ENCODE assay signal across 28 cellular contexts in the genomic region with DNA sequence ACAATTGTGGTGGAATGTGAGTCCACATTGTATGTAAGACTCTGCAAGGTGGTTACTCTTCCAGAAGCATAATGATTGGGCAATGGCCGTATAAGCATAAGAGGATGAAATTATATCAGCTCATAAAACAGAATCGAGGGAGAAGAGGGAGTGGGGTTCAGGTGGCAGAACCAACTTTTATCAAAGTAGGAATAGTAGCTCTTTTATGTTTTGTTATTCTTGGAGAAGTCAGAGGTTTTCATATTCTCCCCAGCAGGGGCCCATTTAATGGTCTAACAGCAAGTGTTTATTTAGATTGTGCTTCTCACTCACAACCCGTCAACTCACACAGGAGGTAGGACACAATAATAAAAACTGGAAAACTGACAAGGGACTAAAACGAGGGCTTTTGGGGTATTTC.
DNase-seq lines count a peak whose midpoint lies in the region; ATAC-seq, FAIRE-seq and TF ChIP-seq lines count a peak whose summit lies in the region.
"Had no signal": no experiment of that assay in that cellular context is flagged by ENCODE, and none has a peak within 500 bp of the region (broad histone marks: within the 10 kb centered on the region; RNA-seq: fewer than 3 reads in every experiment).

No MANE protein-coding gene starts in this region.

- POLR2A ChIA-PET in HEK293T (lab: Yijun Ruan, JAX): no interaction called here

- H3K4me1 Mint-ChIP-seq in GM23338: peaks cover 7% of the 10 kb centered on the region; the same call in 2 of the 3 replicates
- H3K4me1 Mint-ChIP-seq: CD14-positive monocyte; CD4-positive, alpha-beta memory T cell; CD4-positive, CD25-positive, alpha-beta regulatory T cell had no signal

- H3K27me3 Mint-ChIP-seq in GM23338 (ENCODE audit: insufficient read depth, low read depth, poor library complexity): no peaks in the 10 kb centered on the region
- H3K27me3 Mint-ChIP-seq: CD4-positive, alpha-beta memory T cell had no signal

- no peaks in the 10 kb centered on the region for H3K36me3 Mint-ChIP-seq in GM23338 (ENCODE audit: low read depth)
- H3K36me3 Mint-ChIP-seq: CD14-positive monocyte; CD4-positive, alpha-beta memory T cell; CD4-positive, CD25-positive, alpha-beta regulatory T cell had no signal

- CTCF ChIA-PET in HEK293T (lab: Yijun Ruan, JAX): no interaction called here

- H3K9me3 Mint-ChIP-seq in GM23338: peaks cover 6% of the 10 kb centered on the region; the same call in 1 of the 3 replicates

- H3K79me2 ChIP-seq in osteoblast (ENCODE audit: insufficient read depth, low read length) (no peaks in the 10 kb centered on the region), GM23338 (replicated peaks; ENCODE audit: insufficient read depth) (no peaks in the 10 kb centered on the region)

- H4K20me1 ChIP-seq in osteoblast (ENCODE audit: insufficient read depth, low read length) (no peaks in the 10 kb centered on the region), GM23338 (replicated peaks; ENCODE audit: insufficient read depth) (no peaks in the 10 kb centered on the region)
- H4K20me1 ChIP-seq: BLaER1 had no signal

- no peak for ATAC-seq in upper lobe of right lung
- ATAC-seq in GM23338: no peak
- ATAC-seq: GM12878 had no signal

- H3K27ac ChIP-seq in osteoblast (ENCODE audit: low read depth, low read length) (no peak overlapping the region), upper lobe of right lung (no peak overlapping the region), GM23338 (ENCODE audit: low read depth) (no peak overlapping the region)
- H3K27ac ChIP-seq: BLaER1 had no signal

- no peak overlapping the region for H3K4me3 Mint-ChIP-seq in GM23338
- H3K4me3 Mint-ChIP-seq: CD14-positive monocyte; CD4-positive, alpha-beta memory T cell; CD8-positive, alpha-beta memory T cell had no signal

- TF ChIP-seq CTCF in choroid plexus epithelial cell (conservative IDR thresholded peaks at IDR 0.05; ENCODE audit: low read depth, low read length) (no peak), osteoblast (IDR thresholded peaks at IDR 0.05; ENCODE audit: extremely low read depth, low read depth, low read length) (no peak), upper lobe of right lung (IDR thresholded peaks at IDR 0.05) (no peak), GM23338 (conservative IDR thresholded peaks at IDR 0.05; ENCODE audit: low read depth in 2 of 2) (no peak)

- intact Hi-C loops in upper lobe of right lung (cut with DNase I): no loop called here

- H3K4me3 ChIP-seq in choroid plexus epithelial cell (ENCODE audit: low read depth, low read length) (no peak overlapping the region), osteoblast (ENCODE audit: insufficient read depth, low read length) (no peak overlapping the region), upper lobe of right lung (peak overlapping the region; percentile 14), GM23338 (no peak overlapping the region)
- H3K4me3 ChIP-seq: BLaER1, GM12878 had no signal

- no peak overlapping the region for H3K4me2 ChIP-seq in osteoblast (ENCODE audit: insufficient read depth, low read length)
- no peak overlapping the region for H3K4me2 ChIP-seq in GM23338
- H3K4me2 ChIP-seq: BLaER1 had no signal

- H3K4me1 ChIP-seq in osteoblast (ENCODE audit: insufficient read depth, low read length) (no peaks in the 10 kb centered on the region), upper lobe of right lung (no peaks in the 10 kb centered on the region), GM23338 (ENCODE audit: insufficient read depth) (no peaks in the 10 kb centered on the region)
- H3K4me1 ChIP-seq: BE2C, BLaER1 had no signal

- H3K9me2 ChIP-seq in GM23338 (ENCODE audit: insufficient read depth): no peaks in the 10 kb centered on the region

- no peaks in the 10 kb centered on the region for H3K9me3 ChIP-seq in osteoblast (ENCODE audit: low read depth, low read length)
- H3K9me3 ChIP-seq in upper lobe of right lung: no peaks in the 10 kb centered on the region
- H3K9me3 ChIP-seq: BE2C, BLaER1 had no signal

- no peaks in the 10 kb centered on the region for H3K36me3 ChIP-seq in osteoblast (ENCODE audit: insufficient read depth, low read length)
- no peaks in the 10 kb centered on the region for H3K36me3 ChIP-seq in upper lobe of right lung
- no peaks in the 10 kb centered on the region for H3K36me3 ChIP-seq in GM23338 (ENCODE audit: insufficient read depth)
- H3K36me3 ChIP-seq: BE2C, BLaER1 had no signal

- H3F3A ChIP-seq in GM23338 (replicated peaks; ENCODE audit: low read depth): no peaks in the 10 kb centered on the region

- H3K27me3 ChIP-seq in osteoblast (ENCODE audit: insufficient read depth, low read length) (no peaks in the 10 kb centered on the region), upper lobe of right lung (no peaks in the 10 kb centered on the region), GM23338 (ENCODE audit: insufficient read depth) (no peaks in the 10 kb centered on the region)
- H3K27me3 ChIP-seq: BE2C, BLaER1 had no signal

- FAIRE-seq in frontal cortex (lab: Jason Lieb, UNC): no peak
- FAIRE-seq: GM12878, GM12892, GM18507 had no signal

- no peak overlapping the region for H3K27ac Mint-ChIP-seq in GM23338
- H3K27ac Mint-ChIP-seq: CD14-positive monocyte; CD4-positive, alpha-beta memory T cell; CD4-positive, CD25-positive, alpha-beta regulatory T cell; CD8-positive, alpha-beta memory T cell had no signal

- DNase-seq in HEK293T (ENCODE audit: extremely low spot score) (peak; percentile 18), choroid plexus epithelial cell (ENCODE audit: low read depth) (peak; percentile 28), osteoblast (ENCODE audit: insufficient read length, low spot score, missing footprints) (peak; percentile 27), upper lobe of right lung (no peak), NCI-H526 treated with DMSO at 0.1 percent for 48 hours (lab: John Stamatoyannopoulos, UW) (no peak), frontal cortex (ENCODE audit: low spot score in 2 of 2) (no peak), GM23338 (ENCODE audit: low spot score) (no peak), NCI-H1048 (lab: John Stamatoyannopoulos, UW) (no peak)
- DNase-seq: 8988T; ACHN; BE2C; C1 segment of cervical spinal cord; CD4-positive, alpha-beta memory T cell; CD4-positive, CD25-positive, alpha-beta regulatory T cell; CD8-positive, alpha-beta memory T cell; COR-L47; DMS 273 treated with DMSO at 0.1 percent for 48 hours; DMS153; DMS53; DMS79; DND-41; EL; GDM1 had no signal

- no peak overlapping the region for H2AFZ ChIP-seq in osteoblast (ENCODE audit: low read length)
- H2AFZ ChIP-seq in GM23338: no peak overlapping the region

TF ChIP-seq in HEK293T, 16 proteins besides CTCF, POLR2A, EP300 and RAD21:
- TF ChIP-seq, protein P1, sequence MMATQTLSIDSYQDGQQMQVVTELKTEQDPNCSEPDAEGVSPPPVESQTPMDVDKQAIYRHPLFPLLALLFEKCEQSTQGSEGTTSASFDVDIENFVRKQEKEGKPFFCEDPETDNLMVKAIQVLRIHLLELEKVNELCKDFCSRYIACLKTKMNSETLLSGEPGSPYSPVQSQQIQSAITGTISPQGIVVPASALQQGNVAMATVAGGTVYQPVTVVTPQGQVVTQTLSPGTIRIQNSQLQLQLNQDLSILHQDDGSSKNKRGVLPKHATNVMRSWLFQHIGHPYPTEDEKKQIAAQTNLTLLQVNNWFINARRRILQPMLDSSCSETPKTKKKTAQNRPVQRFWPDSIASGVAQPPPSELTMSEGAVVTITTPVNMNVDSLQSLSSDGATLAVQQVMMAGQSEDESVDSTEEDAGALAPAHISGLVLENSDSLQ (IDR thresholded peaks at IDR 0.05): peak; percentile 26; the same call in 1 of the 2 replicates
- no peak for TF ChIP-seq HDGF (IDR thresholded peaks at IDR 0.05; ENCODE audit: borderline replicate concordance)
TF ChIP-seq in HEK293T: peak in this region for 1.

TF ChIP-seq in GM23338, 12 proteins besides CTCF, POLR2A, EP300 and RAD21 (continues in another document):
- TF ChIP-seq EZH2phosphoT487 (IDR thresholded peaks at IDR 0.05; ENCODE audit: unreplicated experiment): no peak
- TF ChIP-seq ZNF114 (CRISPR knock-in tag; IDR thresholded peaks at IDR 0.05): no peak
- no peak for TF ChIP-seq CREB1 (CRISPR knock-in tag; IDR thresholded peaks at IDR 0.05; ENCODE audit: low read depth)
- TF ChIP-seq ZNF331 (CRISPR knock-in tag; IDR thresholded peaks at IDR 0.05; ENCODE audit: low read depth): no peak

Comparison
In these comparisons a context has a peak if more than half of its experiments do, and no peak if none do; other contexts are left out.
1. DNase-seq: peak in HEK293T (single experiment), choroid plexus epithelial cell (single experiment) and osteoblast (single experiment); none in upper lobe of right lung (single experiment), NCI-H526 treated with DMSO at 0.1 percent for 48 hours (single experiment), frontal cortex (0 of 2), GM23338 (single experiment) and NCI-H1048 (single experiment).